Comparison of ENCODE assay signal across 15 cellular contexts in genomic region chr1:23194119-23194984, GRCh38. TPM values are rescaled to one million over a fixed set of nuclear protein-coding genes. Genes with fewer than 3 reads are reported as not detected.
A peak's percentile ranks its signal among the peaks of the same experiment; 100 is the strongest.
DNase-seq lines count a peak whose midpoint lies in the region; ATAC-seq and TF ChIP-seq lines count a peak whose summit lies in the region.
"Had no signal": no experiment of that assay in that cellular context is flagged by ENCODE, and none has a peak within 500 bp of the region (broad histone marks: within the 10 kb centered on the region; RNA-seq: fewer than 3 reads in every experiment).

No MANE protein-coding gene starts in this region.

- DNase-seq in AG04449 (ENCODE audit: low read depth, low spot score) (peak; percentile 91), HT1080 (ENCODE audit: low read depth) (peak; percentile 94), amniotic epithelial cell (ENCODE audit: low read depth) (peak; percentile 91), hepatocyte (ENCODE audit: low spot score) (no peak), caudate nucleus (lab: John Stamatoyannopoulos, UW) (no peak), SKM-1 (lab: John Stamatoyannopoulos, UW; ENCODE audit: unreplicated experiment) (no peak)
- no peak for DNase-seq in activated CD8-positive, alpha-beta memory T cell treated with anti-CD3 and anti-CD28 coated beads, Interleukin-2, amount 10 ng/mL, durations not matched to agents 7 days and 5 days
- DNase-seq: erythroblast, MV-4-11 had no signal

- H3K79me2 ChIP-seq in hepatocyte: no peaks in the 10 kb centered on the region

- no peak for ATAC-seq in activated CD8-positive, alpha-beta memory T cell treated with anti-CD3 and anti-CD28 coated beads, Interleukin-2, amount 10 ng/mL, durations not matched to agents 7 days and 5 days
- no peak for ATAC-seq in GM18873 (IDR thresholded peaks at IDR 0.05; ENCODE audit: low FRiP score, unreplicated experiment)
- ATAC-seq: activated CD4-positive, CD25-positive, alpha-beta regulatory T cell treated with anti-CD3 and anti-CD28 coated beads, Interleukin-2, amount 50 U/mL, for 24 hours; GM12878; stimulated activated effector memory CD8-positive, alpha-beta T cell treated with anti-CD3 and anti-CD28 coated beads, Interleukin-12 subunit alpha, Interleukin-12 subunit beta, amount 100 ng/mL, for 72 hours had no signal

- H3K9me3 ChIP-seq in hepatocyte (ENCODE audit: low read depth): no peaks in the 10 kb centered on the region
- H3K9me3 ChIP-seq: BLaER1 had no signal

- WGBS in hepatocyte (ENCODE audit: low lambda C conversion rate, missing lambda C conversion rate): 58% methylated on average over 11 of the region's 11 CpGs

- TF ChIP-seq CTCF in AG04449 (IDR thresholded peaks at IDR 0.05; ENCODE audit: insufficient read depth, low read length, missing control alignments) (no peak), hepatocyte (IDR thresholded peaks at IDR 0.05; ENCODE audit: poor library complexity) (no peak)

- H3K9me2 ChIP-seq in hepatocyte (replicated peaks; ENCODE audit: insufficient read depth): no peaks in the 10 kb centered on the region

- H4K20me1 ChIP-seq in hepatocyte (ENCODE audit: insufficient read depth, poor library complexity, severe bottlenecking): no peaks in the 10 kb centered on the region
- H4K20me1 ChIP-seq: BLaER1 had no signal

- POLR2A ChIA-PET in AG04449 (lab: Yijun Ruan, JAX): interaction anchor here (0.6 to 1.0 kb wide), 4 partner anchors 16 to 97 kb away, joined by 3 to 4 read pairs (median 3); no protein-coding TSS in a partner anchor

- H3K4me3 ChIP-seq in AG04449 (ENCODE audit: low read depth, low read length): no peak overlapping the region
- no peak overlapping the region for H3K4me3 ChIP-seq in hepatocyte
- H3K4me3 ChIP-seq: BLaER1, GM12878 had no signal

- H3K36me3 ChIP-seq in hepatocyte (replicated peaks; ENCODE audit: insufficient read depth, low read depth): no peaks in the 10 kb centered on the region
- H3K36me3 ChIP-seq: BLaER1 had no signal

- H3K27me3 Mint-ChIP-seq in activated CD8-positive, alpha-beta memory T cell treated with anti-CD3 and anti-CD28 coated beads, Interleukin-2, amount 10 ng/mL, durations not matched to agents 7 days and 5 days: peaks cover 12% of the 10 kb centered on the region

- H3K4me1 Mint-ChIP-seq in activated CD8-positive, alpha-beta memory T cell treated with anti-CD3 and anti-CD28 coated beads, Interleukin-2, amount 10 ng/mL, durations not matched to agents 7 days and 5 days: no peaks in the 10 kb centered on the region
- H3K4me1 Mint-ChIP-seq: activated naive CD4-positive, alpha-beta T cell treated with anti-CD3 and anti-CD28 coated beads, Interleukin-2, amount 50 U/mL, for 24 hours; stimulated activated effector memory CD8-positive, alpha-beta T cell treated with anti-CD3 and anti-CD28 coated beads, Interleukin-12 subunit alpha, Interleukin-12 subunit beta, amount 100 ng/mL, for 72 hours had no signal

- no peak overlapping the region for H3K4me2 ChIP-seq in hepatocyte
- H3K4me2 ChIP-seq: BLaER1 had no signal

- H3K4me1 ChIP-seq in hepatocyte (ENCODE audit: insufficient read depth): peaks cover 7% of the 10 kb centered on the region

- H3K4me3 Mint-ChIP-seq in activated CD8-positive, alpha-beta memory T cell treated with anti-CD3 and anti-CD28 coated beads, Interleukin-2, amount 10 ng/mL, durations not matched to agents 7 days and 5 days: no peak overlapping the region
- H3K4me3 Mint-ChIP-seq: activated naive CD4-positive, alpha-beta T cell treated with anti-CD3 and anti-CD28 coated beads, Interleukin-2, amount 50 U/mL, for 24 hours; stimulated activated effector memory CD8-positive, alpha-beta T cell treated with anti-CD3 and anti-CD28 coated beads, Interleukin-12 subunit alpha, Interleukin-12 subunit beta, amount 100 ng/mL, for 72 hours had no signal

- no peaks in the 10 kb centered on the region for H3K27me3 ChIP-seq in hepatocyte
- H3K27me3 ChIP-seq: BLaER1 had no signal

- CTCF ChIA-PET in AG04449 (lab: Yijun Ruan, JAX): interaction anchor here (1.4 to 9.8 kb wide), 3 partner anchors 12 to 95 kb away, joined by 3 to 150 read pairs (median 29); partner anchors contain the start of gene HTR1D
- CTCF ChIA-PET in activated CD8-positive, alpha-beta memory T cell treated with anti-CD3 and anti-CD28 coated beads, Interleukin-2, amount 10 ng/mL, durations not matched to agents 7 days and 5 days (lab: Charles Lee): interaction anchor here (5.7 kb wide), 1 partner anchor 9 kb away, joined by 34 read pairs; no protein-coding TSS in a partner anchor

- H3K27ac ChIP-seq in hepatocyte: peak overlapping the region; percentile 4
- H3K27ac ChIP-seq in caudate nucleus (ENCODE audit: low read depth, low read length): no peak overlapping the region
- H3K27ac ChIP-seq: BLaER1 had no signal

- no peaks in the 10 kb centered on the region for H3K36me3 Mint-ChIP-seq in activated CD8-positive, alpha-beta memory T cell treated with anti-CD3 and anti-CD28 coated beads, Interleukin-2, amount 10 ng/mL, durations not matched to agents 7 days and 5 days
- H3K36me3 Mint-ChIP-seq: activated naive CD4-positive, alpha-beta T cell treated with anti-CD3 and anti-CD28 coated beads, Interleukin-2, amount 50 U/mL, for 24 hours; stimulated activated effector memory CD8-positive, alpha-beta T cell treated with anti-CD3 and anti-CD28 coated beads, Interleukin-12 subunit alpha, Interleukin-12 subunit beta, amount 100 ng/mL, for 72 hours had no signal

- H2AFZ ChIP-seq in hepatocyte: no peak overlapping the region

- no peak overlapping the region for H3K27ac Mint-ChIP-seq in activated CD8-positive, alpha-beta memory T cell treated with anti-CD3 and anti-CD28 coated beads, Interleukin-2, amount 10 ng/mL, durations not matched to agents 7 days and 5 days
- H3K27ac Mint-ChIP-seq: activated naive CD4-positive, alpha-beta T cell treated with anti-CD3 and anti-CD28 coated beads, Interleukin-2, amount 50 U/mL, for 24 hours; stimulated activated effector memory CD8-positive, alpha-beta T cell treated with anti-CD3 and anti-CD28 coated beads, Interleukin-12 subunit alpha, Interleukin-12 subunit beta, amount 100 ng/mL, for 72 hours had no signal

- no peaks in the 10 kb centered on the region for H3K9me3 Mint-ChIP-seq in activated CD8-positive, alpha-beta memory T cell treated with anti-CD3 and anti-CD28 coated beads, Interleukin-2, amount 10 ng/mL, durations not matched to agents 7 days and 5 days (ENCODE audit: low read depth)
- H3K9me3 Mint-ChIP-seq: activated naive CD4-positive, alpha-beta T cell treated with anti-CD3 and anti-CD28 coated beads, Interleukin-2, amount 50 U/mL, for 24 hours; stimulated activated effector memory CD8-positive, alpha-beta T cell treated with anti-CD3 and anti-CD28 coated beads, Interleukin-12 subunit alpha, Interleukin-12 subunit beta, amount 100 ng/mL, for 72 hours had no signal

RNA-seq across cellular contexts. Expression of gene HTR1D, which starts 22.9 kb away (rescaled TPM):
- 5.3 and 9.1 TPM in 2 replicates for total RNA-seq in HT1080 (2014; rRNA removed; shearing (Covaris generic))
- 21.9 and 22.1 TPM in 2 replicates for polyA plus RNA-seq in HT1080 (2015; cell fraction: cytosol; rRNA removed)
- polyA plus RNA-seq in HT1080 (2015; cell fraction: nucleus; rRNA removed): 19.4 and 21.2 TPM in 2 replicates
- 0.07 and 0.40 TPM in 2 replicates for total RNA-seq in hepatocyte
- 0.19 TPM in 1 of 2 replicates, not detected in the other for polyA plus RNA-seq in hepatocyte
- not detected for total RNA-seq in activated CD8-positive, alpha-beta memory T cell treated with anti-CD3 and anti-CD28 coated beads, Interleukin-2, amount 10 ng/mL, durations not matched to agents 7 days and 5 days
- total RNA-seq: GM12878 had no signal

RNA-seq across cellular contexts. Expression of gene LUZP1, which starts 25.7 kb away (rescaled TPM):
- 22.2 and 30.3 TPM in 2 replicates for total RNA-seq in HT1080 (2014; rRNA removed; shearing (Covaris generic))
- polyA plus RNA-seq in HT1080 (2015; cell fraction: cytosol; rRNA removed): 13.6 and 18.0 TPM in 2 replicates
- polyA plus RNA-seq in HT1080 (2015; cell fraction: nucleus; rRNA removed): 34.5 and 34.6 TPM in 2 replicates
- 21.2 and 23.3 TPM in 2 replicates for total RNA-seq in hepatocyte
- 27.6 and 32.5 TPM in 2 replicates for polyA plus RNA-seq in hepatocyte
- 10 to 100 TPM; 19.5 to 20.4 TPM for total RNA-seq in activated CD8-positive, alpha-beta memory T cell treated with anti-CD3 and anti-CD28 coated beads, Interleukin-2, amount 10 ng/mL, durations not matched to agents 7 days and 5 days

Comparison
In these comparisons a context has a peak if more than half of its experiments do, and no peak if none do; other contexts are left out.
1. DNase-seq: peak in AG04449 (single experiment), HT1080 (single experiment) and amniotic epithelial cell (single experiment); none in hepatocyte (single experiment), caudate nucleus (0 of 61), activated CD8-positive, alpha-beta memory T cell treated with anti-CD3 and anti-CD28 coated beads, Interleukin-2, amount 10 ng/mL, durations not matched to agents 7 days and 5 days (single experiment) and SKM-1 (single experiment).